ENCODE assay signal across 22 cellular contexts in the genomic region with DNA sequence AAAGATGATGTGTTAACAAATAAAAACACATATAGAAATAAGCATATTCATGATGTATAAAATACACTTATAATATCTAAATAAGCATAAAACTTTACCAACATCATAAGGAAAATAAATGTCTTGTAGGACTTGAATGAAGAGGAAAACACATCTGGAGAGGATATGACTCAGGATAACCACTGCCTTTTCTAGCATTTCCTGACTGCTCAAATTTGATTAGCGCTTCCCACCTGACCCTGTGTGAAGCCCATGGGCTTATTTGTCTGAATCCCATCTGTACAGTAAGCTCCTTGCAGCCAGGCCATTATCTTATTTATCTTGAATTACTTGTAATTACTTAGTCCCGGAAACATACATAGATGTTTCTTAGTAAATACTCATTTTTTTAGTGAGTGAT.
DNase-seq lines count a peak whose midpoint lies in the region; ATAC-seq, FAIRE-seq and TF ChIP-seq lines count a peak whose summit lies in the region.
"Had no signal": no experiment of that assay in that cellular context is flagged by ENCODE, and none has a peak within 500 bp of the region (broad histone marks: within the 10 kb centered on the region; RNA-seq: fewer than 3 reads in every experiment).

No MANE protein-coding gene starts in this region.

- H4K20me1 ChIP-seq in KMS-11 (ENCODE audit: insufficient read depth) (no peaks in the 10 kb centered on the region), astrocyte (ENCODE audit: insufficient read depth, low read length) (no peaks in the 10 kb centered on the region)

- peak; percentile 58 for DNase-seq in EH (ENCODE audit: low read depth)
- peak; percentile 63 for DNase-seq in astrocyte (ENCODE audit: low read depth)
- DNase-seq in foreskin fibroblast = peak; percentile 52 to 76
- DNase-seq in NCI-H187 (lab: John Stamatoyannopoulos, UW) = no peak
- no peak for DNase-seq in central memory CD4-positive, alpha-beta T cell
- DNase-seq: activated naive CD4-positive, alpha-beta T cell treated with Interleukin-2 at 50 U/mL for 16 hours; activated T-cell treated with anti-CD3 and anti-CD28 coated beads for 4 hours; effector memory CD8-positive, alpha-beta T cell; foreskin melanocyte; H7; mesendoderm; naive thymus-derived CD4-positive, alpha-beta T cell; NCI-H1092 treated with DMSO at 0.1 percent for 48 hours; NCI-H524 treated with DMSO at 0.1 percent for 48 hours; pancreas; right lobe of liver; SHP77 treated with DMSO at 0.1 percent for 48 hours; stimulated activated naive B cell treated with anti-CD40 and anti-IgM and Interleukin-4, amounts not matched to agents 10 μg/mL and 1 μg/mL and 100 μg/mL, for 72 hours had no signal

- no peaks in the 10 kb centered on the region for H3K9me3 ChIP-seq in astrocyte (ENCODE audit: insufficient read depth, low read depth, low read length)
- H3K9me3 ChIP-seq: pancreas, right lobe of liver had no signal

- H3K4me3 Mint-ChIP-seq in astrocyte (ENCODE audit: unreplicated experiment) = no peak overlapping the region
- H3K4me3 Mint-ChIP-seq: effector memory CD8-positive, alpha-beta T cell; naive thymus-derived CD4-positive, alpha-beta T cell; stimulated activated naive B cell treated with anti-CD40 and anti-IgM and Interleukin-4, amounts not matched to agents 10 μg/mL and 1 μg/mL and 100 μg/mL, for 72 hours had no signal

- no peak for FAIRE-seq in astrocyte (lab: Jason Lieb, UNC)
- FAIRE-seq: pancreas had no signal

- H3K27me3 Mint-ChIP-seq in astrocyte (ENCODE audit: low read depth, unreplicated experiment) = no peaks in the 10 kb centered on the region
- H3K27me3 Mint-ChIP-seq: effector memory CD8-positive, alpha-beta T cell; naive thymus-derived CD4-positive, alpha-beta T cell; stimulated activated naive B cell treated with anti-CD40 and anti-IgM and Interleukin-4, amounts not matched to agents 10 μg/mL and 1 μg/mL and 100 μg/mL, for 72 hours had no signal

- ATAC-seq in HG03139 (IDR thresholded peaks at IDR 0.05; ENCODE audit: unreplicated experiment) (no peak), HG03521 (IDR thresholded peaks at IDR 0.05; ENCODE audit: unreplicated experiment) (no peak)
- ATAC-seq: effector memory CD8-positive, alpha-beta T cell; naive thymus-derived CD4-positive, alpha-beta T cell; pancreas; right lobe of liver; stimulated activated naive B cell treated with anti-CD40 and anti-IgM and Interleukin-4, amounts not matched to agents 10 μg/mL and 1 μg/mL and 100 μg/mL, for 72 hours had no signal

- peaks cover 6% of the 10 kb centered on the region for H3K9me3 Mint-ChIP-seq in astrocyte (ENCODE audit: unreplicated experiment)

- H3K36me3 ChIP-seq in KMS-11 (ENCODE audit: insufficient read depth) = no peaks in the 10 kb centered on the region
- no peaks in the 10 kb centered on the region for H3K36me3 ChIP-seq in astrocyte (ENCODE audit: insufficient read depth, low read length)
- H3K36me3 ChIP-seq: pancreas, right lobe of liver had no signal

- H3K27me3 ChIP-seq in KMS-11 (ENCODE audit: insufficient read depth, low read depth) = no peaks in the 10 kb centered on the region
- H3K27me3 ChIP-seq in astrocyte (ENCODE audit: insufficient read depth, low read length) = no peaks in the 10 kb centered on the region
- H3K27me3 ChIP-seq: pancreas, right lobe of liver had no signal

- peaks cover 2% of the 10 kb centered on the region for H3K36me3 Mint-ChIP-seq in astrocyte (ENCODE audit: low read depth, unreplicated experiment)
- H3K36me3 Mint-ChIP-seq: naive thymus-derived CD4-positive, alpha-beta T cell; stimulated activated naive B cell treated with anti-CD40 and anti-IgM and Interleukin-4, amounts not matched to agents 10 μg/mL and 1 μg/mL and 100 μg/mL, for 72 hours had no signal

- H3K4me1 ChIP-seq in KMS-11 (ENCODE audit: low read depth, poor library complexity, severe bottlenecking) (peaks cover 55% of the 10 kb centered on the region), astrocyte (ENCODE audit: insufficient read depth, low read length) (no peaks in the 10 kb centered on the region)
- H3K4me1 ChIP-seq: pancreas, right lobe of liver had no signal

- H3K9ac ChIP-seq in KMS-11 = no peak overlapping the region
- H3K9ac ChIP-seq in astrocyte (ENCODE audit: low read length) = no peak overlapping the region

- TF ChIP-seq CTCF in KMS-11 (conservative IDR thresholded peaks at IDR 0.05; ENCODE audit: low read depth, low read length) = no peak
- TF ChIP-seq CTCF in astrocyte (IDR thresholded peaks at IDR 0.05; ENCODE audit: insufficient read depth, low read depth, low read length) = no peak
- no peak for TF ChIP-seq CTCF in foreskin fibroblast (IDR thresholded peaks at IDR 0.05; ENCODE audit: low read depth, low read length)

- H3K4me3 ChIP-seq in KMS-11 (IDR thresholded peaks at IDR 0.05; ENCODE audit: insufficient read depth, low read depth, low read length) = no peak overlapping the region
- no peak overlapping the region for H3K4me3 ChIP-seq in astrocyte (ENCODE audit: insufficient read depth, low read depth, low read length)
- no peak overlapping the region for H3K4me3 ChIP-seq in foreskin fibroblast (ENCODE audit: low read depth in 1 of 2, low read length in 2 of 2)
- H3K4me3 ChIP-seq: pancreas, right lobe of liver had no signal

- no peak overlapping the region for H2AFZ ChIP-seq in KMS-11 (ENCODE audit: low read depth)
- no peak overlapping the region for H2AFZ ChIP-seq in astrocyte (ENCODE audit: low read depth, low read length)

- H3K79me2 ChIP-seq in KMS-11 (ENCODE audit: insufficient read depth, low read depth) (no peaks in the 10 kb centered on the region), astrocyte (ENCODE audit: insufficient read depth, low read length) (no peaks in the 10 kb centered on the region)

- H3K27ac Mint-ChIP-seq in astrocyte (ENCODE audit: unreplicated experiment) = no peak overlapping the region
- H3K27ac Mint-ChIP-seq: effector memory CD8-positive, alpha-beta T cell; naive thymus-derived CD4-positive, alpha-beta T cell; stimulated activated naive B cell treated with anti-CD40 and anti-IgM and Interleukin-4, amounts not matched to agents 10 μg/mL and 1 μg/mL and 100 μg/mL, for 72 hours had no signal

- H3K27ac ChIP-seq in KMS-11 (peak overlapping the region; percentile 65; the same call in 1 of the 2 replicates), astrocyte (ENCODE audit: low read depth, low read length) (no peak overlapping the region)
- H3K27ac ChIP-seq: pancreas, right lobe of liver, VCaP had no signal

- H3K4me1 Mint-ChIP-seq in astrocyte (ENCODE audit: low read depth, unreplicated experiment) = peaks cover 11% of the 10 kb centered on the region
- H3K4me1 Mint-ChIP-seq: naive thymus-derived CD4-positive, alpha-beta T cell had no signal

- peak overlapping the region; percentile 31 for H3K4me2 ChIP-seq in KMS-11
- H3K4me2 ChIP-seq in astrocyte (ENCODE audit: low read length) = no peak overlapping the region

Comparison
In these comparisons a context has a peak if more than half of its experiments do, and no peak if none do; other contexts are left out.
1. DNase-seq: peak in EH (single experiment), astrocyte (single experiment) and foreskin fibroblast (2 of 2); none in NCI-H187 (0 of 2) and central memory CD4-positive, alpha-beta T cell (single experiment).